1 cellular context compared by ENCODE assay signal in the genomic region with DNA sequence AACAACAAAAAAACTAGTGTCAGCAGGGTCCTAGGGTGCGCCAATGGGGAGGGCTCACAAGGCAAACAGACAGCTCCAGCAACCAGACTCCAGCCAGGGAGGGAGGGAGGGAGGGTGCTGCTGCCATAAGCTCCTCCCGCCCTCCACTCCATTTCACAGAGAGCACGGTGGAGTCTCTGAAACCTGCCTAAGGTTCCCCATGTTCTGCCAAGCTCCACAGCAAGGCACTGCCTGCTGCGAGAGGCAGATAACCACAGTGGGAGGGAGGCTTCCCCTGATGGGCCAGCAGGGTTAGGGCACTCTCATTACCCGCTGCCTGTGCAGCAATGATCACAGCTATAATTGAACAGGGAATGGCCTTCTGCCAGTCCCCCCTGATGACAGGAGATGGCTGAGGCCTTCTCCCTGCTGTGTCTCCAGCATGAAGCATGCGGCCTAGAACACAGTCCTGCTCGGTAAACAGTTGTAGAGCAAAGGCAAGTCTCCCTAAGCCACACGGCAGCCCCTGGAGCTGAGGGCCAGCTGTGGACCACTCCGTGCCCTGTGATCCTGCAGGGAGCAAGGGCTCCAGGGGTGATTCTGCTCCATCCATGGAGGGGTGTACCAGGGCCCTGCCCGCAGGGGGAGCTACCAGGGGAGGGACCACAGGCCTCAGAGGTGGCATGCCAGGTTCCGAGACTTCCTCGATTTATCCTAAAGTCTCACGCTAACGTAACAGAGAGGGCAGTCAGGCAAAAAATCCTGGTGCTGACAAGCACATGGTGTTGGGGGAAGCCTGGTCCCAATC.
TF ChIP-seq lines count a peak whose summit lies in the region.

No MANE protein-coding gene starts in this region.

TF ChIP-seq in HepG2, 621 proteins besides CTCF, POLR2A, EP300 and RAD21:
- TF ChIP-seq SATB2 (CRISPR knock-in tag; IDR thresholded peaks at IDR 0.05) (no peak), ELF4 (CRISPR knock-in tag; IDR thresholded peaks at IDR 0.05; ENCODE audit: borderline replicate concordance) (no peak)
- TF ChIP-seq, protein P1, sequence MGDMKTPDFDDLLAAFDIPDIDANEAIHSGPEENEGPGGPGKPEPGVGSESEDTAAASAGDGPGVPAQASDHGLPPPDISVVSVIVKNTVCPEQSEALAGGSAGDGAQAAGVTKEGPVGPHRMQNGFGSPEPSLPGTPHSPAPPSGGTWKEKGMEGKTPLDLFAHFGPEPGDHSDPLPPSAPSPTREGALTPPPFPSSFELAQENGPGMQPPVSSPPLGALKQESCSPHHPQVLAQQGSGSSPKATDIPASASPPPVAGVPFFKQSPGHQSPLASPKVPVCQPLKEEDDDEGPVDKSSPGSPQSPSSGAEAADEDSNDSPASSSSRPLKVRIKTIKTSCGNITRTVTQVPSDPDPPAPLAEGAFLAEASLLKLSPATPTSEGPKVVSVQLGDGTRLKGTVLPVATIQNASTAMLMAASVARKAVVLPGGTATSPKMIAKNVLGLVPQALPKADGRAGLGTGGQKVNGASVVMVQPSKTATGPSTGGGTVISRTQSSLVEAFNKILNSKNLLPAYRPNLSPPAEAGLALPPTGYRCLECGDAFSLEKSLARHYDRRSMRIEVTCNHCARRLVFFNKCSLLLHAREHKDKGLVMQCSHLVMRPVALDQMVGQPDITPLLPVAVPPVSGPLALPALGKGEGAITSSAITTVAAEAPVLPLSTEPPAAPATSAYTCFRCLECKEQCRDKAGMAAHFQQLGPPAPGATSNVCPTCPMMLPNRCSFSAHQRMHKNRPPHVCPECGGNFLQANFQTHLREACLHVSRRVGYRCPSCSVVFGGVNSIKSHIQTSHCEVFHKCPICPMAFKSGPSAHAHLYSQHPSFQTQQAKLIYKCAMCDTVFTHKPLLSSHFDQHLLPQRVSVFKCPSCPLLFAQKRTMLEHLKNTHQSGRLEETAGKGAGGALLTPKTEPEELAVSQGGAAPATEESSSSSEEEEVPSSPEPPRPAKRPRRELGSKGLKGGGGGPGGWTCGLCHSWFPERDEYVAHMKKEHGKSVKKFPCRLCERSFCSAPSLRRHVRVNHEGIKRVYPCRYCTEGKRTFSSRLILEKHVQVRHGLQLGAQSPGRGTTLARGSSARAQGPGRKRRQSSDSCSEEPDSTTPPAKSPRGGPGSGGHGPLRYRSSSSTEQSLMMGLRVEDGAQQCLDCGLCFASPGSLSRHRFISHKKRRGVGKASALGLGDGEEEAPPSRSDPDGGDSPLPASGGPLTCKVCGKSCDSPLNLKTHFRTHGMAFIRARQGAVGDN (CRISPR knock-in tag; IDR thresholded peaks at IDR 0.05) = peak; percentile 18; the same call in 1 of the 2 replicates
- TF ChIP-seq, protein P2, sequence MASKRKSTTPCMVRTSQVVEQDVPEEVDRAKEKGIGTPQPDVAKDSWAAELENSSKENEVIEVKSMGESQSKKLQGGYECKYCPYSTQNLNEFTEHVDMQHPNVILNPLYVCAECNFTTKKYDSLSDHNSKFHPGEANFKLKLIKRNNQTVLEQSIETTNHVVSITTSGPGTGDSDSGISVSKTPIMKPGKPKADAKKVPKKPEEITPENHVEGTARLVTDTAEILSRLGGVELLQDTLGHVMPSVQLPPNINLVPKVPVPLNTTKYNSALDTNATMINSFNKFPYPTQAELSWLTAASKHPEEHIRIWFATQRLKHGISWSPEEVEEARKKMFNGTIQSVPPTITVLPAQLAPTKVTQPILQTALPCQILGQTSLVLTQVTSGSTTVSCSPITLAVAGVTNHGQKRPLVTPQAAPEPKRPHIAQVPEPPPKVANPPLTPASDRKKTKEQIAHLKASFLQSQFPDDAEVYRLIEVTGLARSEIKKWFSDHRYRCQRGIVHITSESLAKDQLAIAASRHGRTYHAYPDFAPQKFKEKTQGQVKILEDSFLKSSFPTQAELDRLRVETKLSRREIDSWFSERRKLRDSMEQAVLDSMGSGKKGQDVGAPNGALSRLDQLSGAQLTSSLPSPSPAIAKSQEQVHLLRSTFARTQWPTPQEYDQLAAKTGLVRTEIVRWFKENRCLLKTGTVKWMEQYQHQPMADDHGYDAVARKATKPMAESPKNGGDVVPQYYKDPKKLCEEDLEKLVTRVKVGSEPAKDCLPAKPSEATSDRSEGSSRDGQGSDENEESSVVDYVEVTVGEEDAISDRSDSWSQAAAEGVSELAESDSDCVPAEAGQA (IDR thresholded peaks at IDR 0.05; ENCODE audit: low read depth) = no peak
- TF ChIP-seq, protein P2 (CRISPR knock-in tag; IDR thresholded peaks at IDR 0.05; ENCODE audit: borderline replicate concordance) = no peak
